ENCODE assay signal across 9 cellular contexts in genomic region chr1:203309115-203309429, GRCh38. TPM values are rescaled to one million over a fixed set of nuclear protein-coding genes. Genes with fewer than 3 reads are reported as not detected.
DNase-seq lines count a peak whose midpoint lies in the region; ATAC-seq and TF ChIP-seq lines count a peak whose summit lies in the region.
"Had no signal": no experiment of that assay in that cellular context is flagged by ENCODE, and none has a peak within 500 bp of the region (broad histone marks: within the 10 kb centered on the region; RNA-seq: fewer than 3 reads in every experiment).

No MANE protein-coding gene starts in this region.

- H3K36me3 ChIP-seq in breast epithelium (no peaks in the 10 kb centered on the region), vagina (peaks cover 0 to 12% of the 10 kb centered on the region in 2 donors)

- no peak for DNase-seq in stimulated activated naive CD8-positive, alpha-beta T cell treated with anti-CD3 and anti-CD28 coated beads, Interleukin-15, Interleukin-2, amounts not matched to agents 100 U/mL and 50 U/mL, for 24 hours
- DNase-seq in breast epithelium (ENCODE audit: low spot score in 2 of 2) (no peak), vagina (ENCODE audit: extremely low spot score in 2 of 2) (no peak), Ammon's horn (ENCODE audit: low spot score) (no peak), AG08396 (ENCODE audit: low spot score) (no peak), SIG-M5 (lab: John Stamatoyannopoulos, UW) (no peak)
- no peak for DNase-seq in natural killer cell treated with Interleukin-12 subunit alpha and Interleukin-12 subunit beta and Interleukin-15 and Interleukin-18, amount 100 ng/mL, for 72 hours (ENCODE audit: low spot score)
- DNase-seq: SJCRH30 had no signal

- H3K9me3 Mint-ChIP-seq in stimulated activated naive CD8-positive, alpha-beta T cell treated with anti-CD3 and anti-CD28 coated beads, Interleukin-15, Interleukin-2, amounts not matched to agents 100 ng/mL and 50 ng/mL, for 24 hours, result no peaks in the 10 kb centered on the region
- no peaks in the 10 kb centered on the region for H3K9me3 Mint-ChIP-seq in natural killer cell treated with Interleukin-12 subunit alpha and Interleukin-12 subunit beta and Interleukin-15 and Interleukin-18, amount 100 ng/mL, for 72 hours

- intact Hi-C loops in breast epithelium (cut with DNase I; ENCODE audit: low total_unique reads), result no loop called here
- intact Hi-C loops in vagina (cut with DNase I), result loop anchor here (5.0 kb wide), 1 partner anchor 37 kb away; no protein-coding TSS in a partner anchor

- peaks cover 69% of the 10 kb centered on the region for H3K36me3 Mint-ChIP-seq in stimulated activated naive CD8-positive, alpha-beta T cell treated with anti-CD3 and anti-CD28 coated beads, Interleukin-15, Interleukin-2, amounts not matched to agents 100 ng/mL and 50 ng/mL, for 24 hours (ENCODE audit: low read depth)
- H3K36me3 Mint-ChIP-seq in natural killer cell treated with Interleukin-12 subunit alpha and Interleukin-12 subunit beta and Interleukin-15 and Interleukin-18, amount 100 ng/mL, for 72 hours, result peaks cover 46% of the 10 kb centered on the region

- peak overlapping the region; percentile 98 for H3K4me3 Mint-ChIP-seq in stimulated activated naive CD8-positive, alpha-beta T cell treated with anti-CD3 and anti-CD28 coated beads, Interleukin-15, Interleukin-2, amounts not matched to agents 100 ng/mL and 50 ng/mL, for 24 hours
- peak overlapping the region; percentile 97 for H3K4me3 Mint-ChIP-seq in natural killer cell treated with Interleukin-12 subunit alpha and Interleukin-12 subunit beta and Interleukin-15 and Interleukin-18, amount 100 ng/mL, for 72 hours

- no peaks in the 10 kb centered on the region for H3K9me3 ChIP-seq in breast epithelium
- no peaks in the 10 kb centered on the region for H3K9me3 ChIP-seq in vagina

- H3K4me1 ChIP-seq in breast epithelium (peaks cover 0 to 16% of the 10 kb centered on the region in 2 donors), vagina (peaks cover 40% of the 10 kb centered on the region)

- H3K27ac Mint-ChIP-seq in stimulated activated naive CD8-positive, alpha-beta T cell treated with anti-CD3 and anti-CD28 coated beads, Interleukin-15, Interleukin-2, amounts not matched to agents 100 ng/mL and 50 ng/mL, for 24 hours, result peak overlapping the region; percentile 85
- H3K27ac Mint-ChIP-seq in natural killer cell treated with Interleukin-12 subunit alpha and Interleukin-12 subunit beta and Interleukin-15 and Interleukin-18, amount 100 ng/mL, for 72 hours, result peak overlapping the region; percentile 96 to 97

- H3K27ac ChIP-seq in breast epithelium (peak overlapping the region; percentile 62 to 98), vagina (peak overlapping the region; percentile 100)
- H3K27ac ChIP-seq: SJCRH30 had no signal

- ATAC-seq in stimulated activated naive CD8-positive, alpha-beta T cell treated with anti-CD3 and anti-CD28 coated beads, Interleukin-15, Interleukin-2, amounts not matched to agents 100 U/mL and 50 U/mL, for 24 hours, result no peak
- no peak for ATAC-seq in natural killer cell treated with Interleukin-12 subunit alpha and Interleukin-12 subunit beta and Interleukin-15 and Interleukin-18, amount 100 ng/mL, for 72 hours

- H3K27me3 Mint-ChIP-seq in stimulated activated naive CD8-positive, alpha-beta T cell treated with anti-CD3 and anti-CD28 coated beads, Interleukin-15, Interleukin-2, amounts not matched to agents 100 ng/mL and 50 ng/mL, for 24 hours, result no peaks in the 10 kb centered on the region
- H3K27me3 Mint-ChIP-seq in natural killer cell treated with Interleukin-12 subunit alpha and Interleukin-12 subunit beta and Interleukin-15 and Interleukin-18, amount 100 ng/mL, for 72 hours, result no peaks in the 10 kb centered on the region

- H3K27me3 ChIP-seq in breast epithelium (no peaks in the 10 kb centered on the region), vagina (no peaks in the 10 kb centered on the region)
- H3K27me3 ChIP-seq: SJCRH30 had no signal

- H3K4me3 ChIP-seq in breast epithelium (peak overlapping the region; percentile 73 to 100 (median 85)), vagina (peak overlapping the region in 1 of 2 donors; percentile 100)
- H3K4me3 ChIP-seq: SJCRH30 had no signal

- TF ChIP-seq POLR2A in breast epithelium (IDR thresholded peaks at IDR 0.05) (no peak), vagina (IDR thresholded peaks at IDR 0.05) (no peak)

- TF ChIP-seq CTCF in breast epithelium (IDR thresholded peaks at IDR 0.05), result no peak
- TF ChIP-seq CTCF in vagina (IDR thresholded peaks at IDR 0.05), result no peak

- peaks cover 53% of the 10 kb centered on the region for H3K4me1 Mint-ChIP-seq in stimulated activated naive CD8-positive, alpha-beta T cell treated with anti-CD3 and anti-CD28 coated beads, Interleukin-15, Interleukin-2, amounts not matched to agents 100 ng/mL and 50 ng/mL, for 24 hours (ENCODE audit: low read depth)
- H3K4me1 Mint-ChIP-seq in natural killer cell treated with Interleukin-12 subunit alpha and Interleukin-12 subunit beta and Interleukin-15 and Interleukin-18, amount 100 ng/mL, for 72 hours (ENCODE audit: low read depth in 2 of 2), result peaks cover 62 to 64% of the 10 kb centered on the region in 2 donors

RNA-seq across cellular contexts. Expression of gene BTG2, which starts 3.8 kb away (rescaled TPM):
- total RNA-seq in breast epithelium (100 to 1,000 TPM in 2 of 3 donors, 10 to 100 TPM in 1; 82.7 to 271 (median 102) TPM), vagina (191 TPM)
- 100 to 1,000 TPM in 1 of 2 donors, 10 to 100 TPM in 1; 82.6 to 157 TPM for total RNA-seq in natural killer cell treated with Interleukin-12 subunit alpha and Interleukin-12 subunit beta and Interleukin-15 and Interleukin-18, amount 100 ng/mL, for 72 hours

RNA-seq across cellular contexts. Expression of gene FMOD, which starts 41.9 kb away (rescaled TPM):
- total RNA-seq in breast epithelium (100 to 1,000 TPM in 1 of 3 donors, 10 to 100 TPM in 2; 79.6 to 132 (median 92.4) TPM), vagina (80.3 TPM)
- not detected for total RNA-seq in natural killer cell treated with Interleukin-12 subunit alpha and Interleukin-12 subunit beta and Interleukin-15 and Interleukin-18, amount 100 ng/mL, for 72 hours

Comparison
In these comparisons a context has a peak if more than half of its experiments do, and no peak if none do; other contexts are left out.
1. RNA of gene FMOD, which starts 41.9 kb away (total RNA-seq): 79.6 to 132 TPM in breast epithelium and 80.3 TPM in vagina (single experiment); not detected in natural killer cell treated with Interleukin-12 subunit alpha and Interleukin-12 subunit beta and Interleukin-15 and Interleukin-18, amount 100 ng/mL, for 72 hours; every median in the first group is over 10 times any median in the second.